ENCODE assay signal across 17 cellular contexts in the genomic region with DNA sequence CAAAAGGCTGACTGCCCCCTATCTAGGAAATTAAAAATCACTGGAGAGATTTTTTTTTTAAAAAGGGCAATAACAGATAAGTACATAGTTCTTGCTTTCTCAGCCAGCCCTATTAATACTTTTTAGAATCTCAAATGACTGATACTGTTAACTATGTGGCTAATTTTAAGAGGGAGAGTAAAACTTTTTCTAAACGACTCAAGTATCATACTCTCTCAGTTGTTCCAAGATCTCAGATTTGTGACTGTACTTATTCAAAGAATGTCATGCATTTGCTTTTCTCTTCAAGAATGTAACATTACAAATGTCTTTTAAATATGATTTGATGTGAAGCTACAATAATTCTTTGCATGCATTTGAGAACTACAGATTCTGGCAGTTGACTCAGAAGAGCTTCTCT.
"Had no signal": no experiment of that assay in that cellular context is flagged by ENCODE, and none has a peak within 500 bp of the region (broad histone marks: within the 10 kb centered on the region; RNA-seq: fewer than 3 reads in every experiment).

No MANE protein-coding gene starts in this region.

- H3K4me1 ChIP-seq: colonic mucosa, prostate gland, right lobe of liver had no signal

- DNase-seq: activated CD4-positive, alpha-beta memory T cell treated with anti-CD3 and anti-CD28 coated beads for 36 hours; activated CD4-positive, alpha-beta T cell treated with anti-CD3 and anti-CD28 coated beads for 1 hour; activated naive CD8-positive, alpha-beta T cell treated with anti-CD3 and anti-CD28 coated beads, Interleukin-2, amount 10 ng/mL, durations not matched to agents 7 days and 5 days; activated T-cell treated with anti-CD3 and anti-CD28 coated beads, Interleukin-2, amount 50 U/mL, for 48 hours; aorta; colonic mucosa; effector CD4-positive, alpha-beta T cell; left colon; natural killer cell; occipital lobe; right lobe of liver; stimulated activated CD4-positive, alpha-beta T cell treated with anti-CD3 and anti-CD28 coated beads, Interleukin-2, amount 100 ng/mL, for 24 hours; stimulated activated naive CD4-positive, alpha-beta T cell; T1000; trophoblast cell had no signal

- H3K36me3 ChIP-seq: colonic mucosa, prostate gland, right lobe of liver had no signal

- H3K9me3 ChIP-seq: colonic mucosa, prostate gland, right lobe of liver had no signal

- H3K4me3 ChIP-seq: colonic mucosa, lung, prostate gland, right lobe of liver had no signal

- ATAC-seq: left colon, natural killer cell, right lobe of liver had no signal

- H3K27ac ChIP-seq: colonic mucosa, prostate gland, right lobe of liver had no signal

- H3K27me3 ChIP-seq: colonic mucosa, right lobe of liver had no signal
